27 cellular contexts compared by ENCODE assay signal in the genomic region with DNA sequence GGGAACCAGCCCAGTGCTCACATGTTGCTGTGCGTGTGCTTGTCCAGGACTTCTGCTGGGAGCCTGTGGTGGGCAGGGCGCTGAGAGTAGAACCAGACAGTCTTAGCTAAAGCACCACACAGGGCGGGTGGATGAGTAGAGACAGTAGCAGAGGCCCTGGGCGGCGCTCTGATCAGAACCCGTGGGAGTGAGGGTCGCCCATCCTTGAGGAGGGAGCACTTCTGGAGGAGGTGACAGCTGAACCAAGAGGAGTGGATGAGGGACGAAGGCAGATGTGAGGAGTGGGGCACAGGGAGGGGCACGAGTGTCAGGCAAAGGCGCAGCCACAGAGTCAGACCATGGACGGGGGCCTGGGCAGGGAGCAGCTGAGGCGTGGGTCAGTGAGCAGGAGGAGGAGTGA.
DNase-seq lines count a peak whose midpoint lies in the region; ATAC-seq and TF ChIP-seq lines count a peak whose summit lies in the region.
"Had no signal": no experiment of that assay in that cellular context is flagged by ENCODE, and none has a peak within 500 bp of the region (broad histone marks: within the 10 kb centered on the region; RNA-seq: fewer than 3 reads in every experiment).

No MANE protein-coding gene starts in this region.

- POLR2A ChIA-PET in GM10248 (lab: Yijun Ruan, JAX): no interaction called here

- no peak overlapping the region for H3K4me3 ChIP-seq in stomach
- H3K4me3 ChIP-seq: MG63, SK-N-MC, smooth muscle cell had no signal

- H3K4me3 Mint-ChIP-seq in T-helper 17 cell (no peak overlapping the region), nephron progenitor cell (no peak overlapping the region)
- H3K4me3 Mint-ChIP-seq: activated CD4-positive, alpha-beta T cell treated with anti-CD3 and anti-CD28 coated beads for 36 hours; activated naive CD4-positive, alpha-beta T cell treated with anti-CD3 and anti-CD28 coated beads, Interleukin-2, amount 10 ng/mL, durations not matched to agents 7 days and 5 days; CD4-positive, CD25-positive, alpha-beta regulatory T cell; T-helper 1 cell treated with Interleukin-12 subunit alpha and Interleukin-12 subunit beta and Interleukin-4 antibody, amounts not matched to agents 30 μg/mL and 1 μg/mL, for 36 hours had no signal

- H3K4me1 Mint-ChIP-seq in T-helper 17 cell (peaks cover 8% of the 10 kb centered on the region), nephron progenitor cell (peaks cover 17% of the 10 kb centered on the region)
- H3K4me1 Mint-ChIP-seq: activated CD4-positive, alpha-beta T cell treated with anti-CD3 and anti-CD28 coated beads for 36 hours; activated naive CD4-positive, alpha-beta T cell treated with anti-CD3 and anti-CD28 coated beads, Interleukin-2, amount 10 ng/mL, durations not matched to agents 7 days and 5 days; CD4-positive, CD25-positive, alpha-beta regulatory T cell had no signal

- 73 to 83% (median 82%) methylated on average over 12 of the region's 12 CpGs for WGBS in stomach, 5 donors

- no peak for TF ChIP-seq POLR2A in stomach (IDR thresholded peaks at IDR 0.05)

- H3K36me3 Mint-ChIP-seq in T-helper 17 cell (ENCODE audit: low read depth) (no peaks in the 10 kb centered on the region), nephron progenitor cell (ENCODE audit: low read depth) (no peaks in the 10 kb centered on the region)
- H3K36me3 Mint-ChIP-seq: activated naive CD4-positive, alpha-beta T cell treated with anti-CD3 and anti-CD28 coated beads, Interleukin-2, amount 10 ng/mL, durations not matched to agents 7 days and 5 days; CD4-positive, CD25-positive, alpha-beta regulatory T cell had no signal

- no peaks in the 10 kb centered on the region for H3K4me1 ChIP-seq in stomach

- no peak for TF ChIP-seq EP300 in stomach (IDR thresholded peaks at IDR 0.05)

- ATAC-seq in T-helper 17 cell (no peak), GM18867 (IDR thresholded peaks at IDR 0.05; ENCODE audit: unreplicated experiment) (no peak)
- ATAC-seq: activated CD4-positive, alpha-beta T cell treated with anti-CD3 and anti-CD28 coated beads for 36 hours; HCT116 had no signal

- TF ChIP-seq CTCF in nephron progenitor cell (IDR thresholded peaks at IDR 0.05): no peak
- no peak for TF ChIP-seq CTCF in stomach (IDR thresholded peaks at IDR 0.05)
- no peak for TF ChIP-seq CTCF in GM10248 (IDR thresholded peaks at IDR 0.05; ENCODE audit: control extremely low read depth, extremely low read depth, low read depth, missing control alignments)

- H3K27me3 Mint-ChIP-seq in T-helper 17 cell (no peaks in the 10 kb centered on the region), nephron progenitor cell (ENCODE audit: low read depth, poor library complexity) (peaks cover 12% of the 10 kb centered on the region)
- H3K27me3 Mint-ChIP-seq: activated CD4-positive, alpha-beta T cell treated with anti-CD3 and anti-CD28 coated beads for 36 hours; CD4-positive, CD25-positive, alpha-beta regulatory T cell had no signal

- H3K27ac ChIP-seq in stomach: peak overlapping the region in 1 of 5 donors; percentile 29
- H3K27ac ChIP-seq: 22Rv1, epithelial cell of prostate, SK-N-MC had no signal

- H3K9me3 ChIP-seq in T-helper 17 cell (ENCODE audit: control insufficient read depth, low read length, poor library complexity, severe bottlenecking) (no peaks in the 10 kb centered on the region), stomach (no peaks in the 10 kb centered on the region)
- H3K9me3 ChIP-seq: MG63 had no signal

- intact Hi-C loops in stomach (cut with DNase I; ENCODE audit: low total_unique reads): no loop called here

- DNase-seq in activated CD8-positive, alpha-beta memory T cell treated with anti-CD3 and anti-CD28 coated beads for 24 hours: peak; percentile 38
- DNase-seq in activated CD8-positive, alpha-beta memory T cell treated with anti-CD3 and anti-CD28 coated beads, Interleukin-2, amount 50 U/mL, for 4 hours: no peak
- DNase-seq in T-helper 17 cell (no peak), nephron progenitor cell (no peak), stomach (peak; percentile 17), Kasumi-1 (lab: John Stamatoyannopoulos, UW) (no peak), GM10248 (ENCODE audit: extremely low spot score) (no peak)
- DNase-seq: activated CD4-positive, alpha-beta T cell treated with anti-CD3 and anti-CD28 coated beads for 36 hours; activated naive CD4-positive, alpha-beta T cell treated with anti-CD3 and anti-CD28 coated beads, Interleukin-2, amount 10 ng/mL, durations not matched to agents 7 days and 5 days; amygdala; CD4-positive, CD25-positive, alpha-beta regulatory T cell; effector CD4-positive, alpha-beta T cell; glutamatergic neuron; KBM-7; kidney; MG63; NCI-H1105 treated with DMSO at 0.1 percent for 48 hours; NCI-H2029; NCI-H2227 treated with DMSO at 0.1 percent for 48 hours; substantia nigra had no signal

- peak overlapping the region; percentile 88 for H3K27ac Mint-ChIP-seq in T-helper 17 cell
- H3K27ac Mint-ChIP-seq in nephron progenitor cell: peak overlapping the region; percentile 85
- H3K27ac Mint-ChIP-seq: activated CD4-positive, alpha-beta T cell treated with anti-CD3 and anti-CD28 coated beads for 36 hours; activated naive CD4-positive, alpha-beta T cell treated with anti-CD3 and anti-CD28 coated beads, Interleukin-2, amount 10 ng/mL, durations not matched to agents 7 days and 5 days; T-helper 1 cell treated with Interleukin-12 subunit alpha and Interleukin-12 subunit beta and Interleukin-4 antibody, amounts not matched to agents 30 μg/mL and 1 μg/mL, for 36 hours had no signal

- H3K27me3 ChIP-seq in stomach: peaks cover 0 to 8% (median 3%) of the 10 kb centered on the region in 3 donors
- H3K27me3 ChIP-seq: MG63 had no signal

- CTCF ChIA-PET in GM10248 (lab: Yijun Ruan, JAX): no interaction called here

- no peaks in the 10 kb centered on the region for H3K9me3 Mint-ChIP-seq in nephron progenitor cell
- H3K9me3 Mint-ChIP-seq: T-helper 1 cell treated with Interleukin-12 subunit alpha and Interleukin-12 subunit beta and Interleukin-4 antibody, amounts not matched to agents 30 μg/mL and 1 μg/mL, for 36 hours had no signal

- no peaks in the 10 kb centered on the region for H3K36me3 ChIP-seq in stomach
- H3K36me3 ChIP-seq: MG63 had no signal

Comparison
In these comparisons a context has a peak if more than half of its experiments do, and no peak if none do; other contexts are left out.
1. DNase-seq: peak in activated CD8-positive, alpha-beta memory T cell treated with anti-CD3 and anti-CD28 coated beads for 24 hours (single experiment) and stomach (single experiment); none in activated CD8-positive, alpha-beta memory T cell treated with anti-CD3 and anti-CD28 coated beads, Interleukin-2, amount 50 U/mL, for 4 hours (single experiment), T-helper 17 cell (0 of 3), nephron progenitor cell (single experiment), Kasumi-1 (0 of 2) and GM10248 (single experiment).